ENCODE assay signal across 8 cellular contexts in genomic region chr2:39118786-39119499, GRCh38. TPM values are rescaled to one million over a fixed set of nuclear protein-coding genes. Genes with fewer than 3 reads are reported as not detected.
DNase-seq lines count a peak whose midpoint lies in the region; ATAC-seq and TF ChIP-seq lines count a peak whose summit lies in the region.

No MANE protein-coding gene starts in this region.

- TF ChIP-seq POLR2A in thyroid gland (IDR thresholded peaks at IDR 0.05) = no peak
- no peak for TF ChIP-seq POLR2A in GM18505 (IDR thresholded peaks at IDR 0.05; ENCODE audit: borderline replicate concordance, extremely low read depth, insufficient read depth, insufficient read length)

- peak overlapping the region; percentile 84 for H3K27ac Mint-ChIP-seq in stimulated activated naive CD8-positive, alpha-beta T cell treated with anti-CD3 and anti-CD28 coated beads, Interleukin-15, Interleukin-2, amounts not matched to agents 100 ng/mL and 50 ng/mL, for 24 hours
- H3K27ac Mint-ChIP-seq in activated T-helper 1 cell treated with anti-CD3 and anti-CD28 coated beads, Interleukin-12 subunit alpha, Interleukin-12 subunit beta, Interleukin-2, Interleukin-4 antibody, amounts not matched to agents 30 ng/mL and 10 ng/mL and 1 ng/mL, durations not matched to agents 14 hours and 24 hours and 36 hours = peak overlapping the region; percentile 93

- DNase-seq in stimulated activated naive CD8-positive, alpha-beta T cell treated with anti-CD3 and anti-CD28 coated beads, Interleukin-15, Interleukin-2, amounts not matched to agents 100 U/mL and 50 U/mL, for 24 hours = no peak
- DNase-seq in activated T-helper 1 cell treated with anti-CD3 and anti-CD28 coated beads, Interleukin-12 subunit alpha, Interleukin-12 subunit beta, Interleukin-2, Interleukin-4 antibody, amounts not matched to agents 30 ng/mL and 10 ng/mL and 1 ng/mL, durations not matched to agents 14 hours and 24 hours and 36 hours (ENCODE audit: low spot score) = no peak
- DNase-seq in kidney glomerular epithelial cell (lab: John Stamatoyannopoulos, UW) = peak; percentile 34
- no peak for DNase-seq in thyroid gland
- no peak for DNase-seq in occipital lobe (lab: John Stamatoyannopoulos, UW)

- H3K36me3 ChIP-seq in thyroid gland = no peaks in the 10 kb centered on the region

- no peak for ATAC-seq in stimulated activated naive CD8-positive, alpha-beta T cell treated with anti-CD3 and anti-CD28 coated beads, Interleukin-15, Interleukin-2, amounts not matched to agents 100 U/mL and 50 U/mL, for 24 hours
- ATAC-seq in HG02610 (IDR thresholded peaks at IDR 0.05; ENCODE audit: unreplicated experiment) (no peak), GM18505 (IDR thresholded peaks at IDR 0.05; ENCODE audit: unreplicated experiment) (no peak)

- no peaks in the 10 kb centered on the region for H3K27me3 ChIP-seq in thyroid gland

- no peak for TF ChIP-seq CTCF in thyroid gland (IDR thresholded peaks at IDR 0.05)

- peaks cover 31 to 43% of the 10 kb centered on the region in 2 donors for H3K4me1 ChIP-seq in thyroid gland

- H3K27me3 Mint-ChIP-seq in stimulated activated naive CD8-positive, alpha-beta T cell treated with anti-CD3 and anti-CD28 coated beads, Interleukin-15, Interleukin-2, amounts not matched to agents 100 ng/mL and 50 ng/mL, for 24 hours = no peaks in the 10 kb centered on the region
- H3K27me3 Mint-ChIP-seq in activated T-helper 1 cell treated with anti-CD3 and anti-CD28 coated beads, Interleukin-12 subunit alpha, Interleukin-12 subunit beta, Interleukin-2, Interleukin-4 antibody, amounts not matched to agents 30 ng/mL and 10 ng/mL and 1 ng/mL, durations not matched to agents 14 hours and 24 hours and 36 hours (ENCODE audit: insufficient read depth) = no peaks in the 10 kb centered on the region

- intact Hi-C loops in activated T-helper 1 cell treated with anti-CD3 and anti-CD28 coated beads, Interleukin-12 subunit alpha, Interleukin-12 subunit beta, Interleukin-2, Interleukin-4 antibody, amounts not matched to agents 30 ng/mL and 10 ng/mL and 1 ng/mL, durations not matched to agents 14 hours and 24 hours and 36 hours (cut with micrococcal nuclease) = loop anchor here (1.0 to 2.0 kb wide), 4 partner anchors 18 to 109 kb away; no protein-coding TSS in a partner anchor
- intact Hi-C loops in thyroid gland (cut with DNase I) = no loop called here

- H3K4me3 Mint-ChIP-seq in stimulated activated naive CD8-positive, alpha-beta T cell treated with anti-CD3 and anti-CD28 coated beads, Interleukin-15, Interleukin-2, amounts not matched to agents 100 ng/mL and 50 ng/mL, for 24 hours = peak overlapping the region; percentile 89
- H3K4me3 Mint-ChIP-seq in activated T-helper 1 cell treated with anti-CD3 and anti-CD28 coated beads, Interleukin-12 subunit alpha, Interleukin-12 subunit beta, Interleukin-2, Interleukin-4 antibody, amounts not matched to agents 30 ng/mL and 10 ng/mL and 1 ng/mL, durations not matched to agents 14 hours and 24 hours and 36 hours = peak overlapping the region; percentile 95

- H3K9me3 ChIP-seq in thyroid gland = no peaks in the 10 kb centered on the region

- peaks cover 5% of the 10 kb centered on the region for H3K9me3 Mint-ChIP-seq in stimulated activated naive CD8-positive, alpha-beta T cell treated with anti-CD3 and anti-CD28 coated beads, Interleukin-15, Interleukin-2, amounts not matched to agents 100 ng/mL and 50 ng/mL, for 24 hours
- H3K9me3 Mint-ChIP-seq in activated T-helper 1 cell treated with anti-CD3 and anti-CD28 coated beads, Interleukin-12 subunit alpha, Interleukin-12 subunit beta, Interleukin-2, Interleukin-4 antibody, amounts not matched to agents 30 ng/mL and 10 ng/mL and 1 ng/mL, durations not matched to agents 14 hours and 24 hours and 36 hours = no peaks in the 10 kb centered on the region

- H3K4me3 ChIP-seq in thyroid gland (replicated peaks in 1 of 3) = peak overlapping the region in 2 of 3 donors; percentile 53 to 71

- peak overlapping the region in 2 of 3 donors; percentile 78 to 98 for H3K27ac ChIP-seq in thyroid gland

- H3K4me1 Mint-ChIP-seq in stimulated activated naive CD8-positive, alpha-beta T cell treated with anti-CD3 and anti-CD28 coated beads, Interleukin-15, Interleukin-2, amounts not matched to agents 100 ng/mL and 50 ng/mL, for 24 hours (ENCODE audit: low read depth) = peaks cover 65% of the 10 kb centered on the region
- peaks cover 68% of the 10 kb centered on the region for H3K4me1 Mint-ChIP-seq in activated T-helper 1 cell treated with anti-CD3 and anti-CD28 coated beads, Interleukin-12 subunit alpha, Interleukin-12 subunit beta, Interleukin-2, Interleukin-4 antibody, amounts not matched to agents 30 ng/mL and 10 ng/mL and 1 ng/mL, durations not matched to agents 14 hours and 24 hours and 36 hours (ENCODE audit: low read depth)

- 13 to 22% methylated on average over 6 of the region's 6 CpGs for WGBS in thyroid gland, 2 donors

- peaks cover 36% of the 10 kb centered on the region for H3K36me3 Mint-ChIP-seq in stimulated activated naive CD8-positive, alpha-beta T cell treated with anti-CD3 and anti-CD28 coated beads, Interleukin-15, Interleukin-2, amounts not matched to agents 100 ng/mL and 50 ng/mL, for 24 hours (ENCODE audit: low read depth)
- peaks cover 37% of the 10 kb centered on the region for H3K36me3 Mint-ChIP-seq in activated T-helper 1 cell treated with anti-CD3 and anti-CD28 coated beads, Interleukin-12 subunit alpha, Interleukin-12 subunit beta, Interleukin-2, Interleukin-4 antibody, amounts not matched to agents 30 ng/mL and 10 ng/mL and 1 ng/mL, durations not matched to agents 14 hours and 24 hours and 36 hours (ENCODE audit: low read depth)

RNA-seq across cellular contexts. Expression of gene SOS1, which starts 1.9 kb away (rescaled TPM):
- total RNA-seq in activated T-helper 1 cell treated with anti-CD3 and anti-CD28 coated beads, Interleukin-12 subunit alpha, Interleukin-12 subunit beta, Interleukin-2, Interleukin-4 antibody, amounts not matched to agents 30 ng/mL and 10 ng/mL and 1 ng/mL, durations not matched to agents 14 hours and 24 hours and 36 hours = 55.1 and 61.0 TPM in 2 replicates
- total RNA-seq in thyroid gland = 10 to 100 TPM; 55.9 to 80.8 (median 63.2) TPM
- total RNA-seq in occipital lobe = 32.1 TPM
